ENCODE assay signal across 1 cellular context in the genomic region with DNA sequence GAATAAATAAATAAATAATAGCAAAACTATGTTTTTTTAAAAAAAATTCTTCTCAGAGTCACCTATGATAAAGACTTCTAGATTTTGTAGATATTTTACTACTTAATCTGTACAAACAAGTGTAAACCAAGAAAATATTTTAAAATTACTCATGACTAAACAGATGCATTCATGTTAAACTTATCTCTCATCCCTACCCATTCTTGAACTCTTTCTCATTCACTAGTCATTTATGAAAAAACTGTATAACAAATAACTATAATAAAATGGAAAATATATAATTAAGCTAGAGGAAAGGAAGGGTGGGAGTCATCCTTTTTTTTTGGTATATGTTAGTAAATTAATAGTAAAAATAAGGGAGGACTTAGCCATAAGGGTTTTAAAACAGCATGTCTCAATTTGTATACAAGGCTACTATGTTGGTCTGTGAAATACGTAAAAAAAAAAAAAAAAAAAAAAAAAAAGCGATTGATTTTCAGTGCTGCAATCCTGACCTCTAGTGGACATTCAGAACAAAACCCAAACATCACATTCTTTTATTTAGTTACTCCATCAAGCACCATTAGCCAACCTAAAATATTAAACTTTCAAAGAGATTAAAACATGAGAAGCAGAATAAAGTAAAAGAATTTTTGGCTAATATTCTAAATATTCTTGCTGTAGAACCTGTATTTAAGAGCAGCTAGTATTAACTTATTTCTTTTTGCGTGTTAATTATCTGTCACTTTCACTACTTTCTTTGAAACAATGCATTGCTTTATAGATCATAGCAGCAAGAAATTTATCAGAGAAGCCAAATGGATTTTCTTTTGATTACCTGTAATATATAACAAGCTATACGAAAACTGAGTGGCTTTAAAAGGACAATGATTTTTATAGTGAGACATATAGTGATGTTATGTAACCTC.
TF ChIP-seq lines count a peak whose summit lies in the region.

No MANE protein-coding gene starts in this region.

TF ChIP-seq in H1, 55 proteins besides CTCF, POLR2A, EP300 and RAD21:
- TF ChIP-seq SIX5 (IDR thresholded peaks at IDR 0.05; ENCODE audit: low read depth, low read length): no peak
- TF ChIP-seq HDAC6 (IDR thresholded peaks at IDR 0.05; ENCODE audit: low read depth, low read length): no peak
- no peak for TF ChIP-seq GABPA (IDR thresholded peaks at IDR 0.05; ENCODE audit: borderline replicate concordance, insufficient read depth, low read length)
- TF ChIP-seq CTBP2 (IDR thresholded peaks at IDR 0.05; ENCODE audit: borderline replicate concordance, insufficient read depth, insufficient read length, low read length): no peak
- no peak for TF ChIP-seq SIRT6 (IDR thresholded peaks at IDR 0.05; ENCODE audit: low read length)
- no peak for TF ChIP-seq SP4 (IDR thresholded peaks at IDR 0.05; ENCODE audit: low read length)
- no peak for TF ChIP-seq RBBP5 (IDR thresholded peaks at IDR 0.05; ENCODE audit: borderline replicate concordance, low read depth, low read length)
- no peak for TF ChIP-seq CHD1 (IDR thresholded peaks at IDR 0.05; ENCODE audit: low read depth, low read length)
- TF ChIP-seq ZNF274 (IDR thresholded peaks at IDR 0.05; ENCODE audit: borderline replicate concordance, extremely low read depth, low read length): no peak
- TF ChIP-seq RNF2 (IDR thresholded peaks at IDR 0.05; ENCODE audit: borderline replicate concordance, low read depth, low read length, missing control alignments, poor library complexity, severe bottlenecking): no peak
- no peak for TF ChIP-seq CHD2 (IDR thresholded peaks at IDR 0.05; ENCODE audit: low read length)
- TF ChIP-seq, protein P1, sequence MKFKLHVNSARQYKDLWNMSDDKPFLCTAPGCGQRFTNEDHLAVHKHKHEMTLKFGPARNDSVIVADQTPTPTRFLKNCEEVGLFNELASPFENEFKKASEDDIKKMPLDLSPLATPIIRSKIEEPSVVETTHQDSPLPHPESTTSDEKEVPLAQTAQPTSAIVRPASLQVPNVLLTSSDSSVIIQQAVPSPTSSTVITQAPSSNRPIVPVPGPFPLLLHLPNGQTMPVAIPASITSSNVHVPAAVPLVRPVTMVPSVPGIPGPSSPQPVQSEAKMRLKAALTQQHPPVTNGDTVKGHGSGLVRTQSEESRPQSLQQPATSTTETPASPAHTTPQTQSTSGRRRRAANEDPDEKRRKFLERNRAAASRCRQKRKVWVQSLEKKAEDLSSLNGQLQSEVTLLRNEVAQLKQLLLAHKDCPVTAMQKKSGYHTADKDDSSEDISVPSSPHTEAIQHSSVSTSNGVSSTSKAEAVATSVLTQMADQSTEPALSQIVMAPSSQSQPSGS (IDR thresholded peaks at IDR 0.05; ENCODE audit: low read length): no peak
- no peak for TF ChIP-seq RXRA (IDR thresholded peaks at IDR 0.05; ENCODE audit: insufficient read depth, low read depth, low read length)
- TF ChIP-seq TAF7 (optimal IDR thresholded peaks at IDR 0.05; ENCODE audit: borderline replicate concordance, low read depth, low read length): no peak
